Comparison of ENCODE assay signal across 13 cellular contexts in the genomic region with DNA sequence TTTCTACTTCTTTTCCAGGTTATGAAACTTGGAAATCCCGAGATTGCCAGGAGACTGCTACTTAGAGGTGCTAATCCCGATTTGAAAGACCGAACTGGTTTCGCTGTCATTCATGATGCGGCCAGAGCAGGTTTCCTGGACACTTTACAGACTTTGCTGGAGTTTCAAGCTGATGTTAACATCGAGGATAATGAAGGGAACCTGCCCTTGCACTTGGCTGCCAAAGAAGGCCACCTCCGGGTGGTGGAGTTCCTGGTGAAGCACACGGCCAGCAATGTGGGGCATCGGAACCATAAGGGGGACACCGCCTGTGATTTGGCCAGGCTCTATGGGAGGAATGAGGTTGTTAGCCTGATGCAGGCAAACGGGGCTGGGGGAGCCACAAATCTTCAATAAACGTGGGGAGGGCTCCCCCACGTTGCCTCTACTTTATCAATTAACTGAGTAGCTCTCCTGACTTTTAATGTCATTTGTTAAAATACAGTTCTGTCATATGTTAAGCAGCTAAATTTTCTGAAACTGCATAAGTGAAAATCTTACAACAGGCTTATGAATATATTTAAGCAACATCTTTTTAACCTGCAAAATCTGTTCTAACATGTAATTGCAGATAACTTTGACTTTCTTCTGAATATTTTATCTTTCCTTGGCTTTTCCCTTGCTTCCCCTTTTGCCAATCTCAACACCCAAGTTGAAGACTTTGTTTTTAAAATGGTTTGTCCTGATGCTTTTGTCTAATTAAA. TPM values are rescaled to one million over a fixed set of nuclear protein-coding genes. Genes with fewer than 3 reads are reported as not detected.
DNase-seq lines count a peak whose midpoint lies in the region; TF ChIP-seq lines count a peak whose summit lies in the region.
"Had no signal": no experiment of that assay in that cellular context is flagged by ENCODE, and none has a peak within 500 bp of the region (broad histone marks: within the 10 kb centered on the region; RNA-seq: fewer than 3 reads in every experiment).

No MANE protein-coding gene starts in this region.

- H3K9ac ChIP-seq in mesenchymal stem cell (ENCODE audit: low read length) = peak overlapping the region; percentile 89

- H3K36me3 ChIP-seq in mesenchymal stem cell (ENCODE audit: control insufficient read depth in 1 of 2, insufficient read depth in 2 of 2, low read depth in 1 of 2, low read length in 2 of 2) = no peaks in the 10 kb centered on the region

- H3K14ac ChIP-seq in mesenchymal stem cell (ENCODE audit: low read length in 2 of 2) = no peak overlapping the region

- no peak for TF ChIP-seq CTCF in Calu3 (IDR thresholded peaks at IDR 0.05; ENCODE audit: unreplicated experiment)
- no peak for TF ChIP-seq CTCF in RWPE1 (conservative IDR thresholded peaks at IDR 0.05; ENCODE audit: low read depth)

- H2AFZ ChIP-seq in mesenchymal stem cell (ENCODE audit: low read depth, low read length) = no peak overlapping the region

- no peaks in the 10 kb centered on the region for H3K9me3 ChIP-seq in mesenchymal stem cell (ENCODE audit: control insufficient read depth, low read length)
- H3K9me3 ChIP-seq: testis had no signal

- H3K27ac Mint-ChIP-seq in Calu3 (ENCODE audit: unreplicated experiment) = peak overlapping the region; percentile 90
- H3K27ac Mint-ChIP-seq: CD8-positive, alpha-beta T cell had no signal

- H4K91ac ChIP-seq in mesenchymal stem cell (ENCODE audit: low read length) = no peak overlapping the region

- no peak overlapping the region for H2BK120ac ChIP-seq in mesenchymal stem cell (ENCODE audit: low read depth, low read length)

- 31% methylated on average over 10 of the region's 13 CpGs for WGBS in mesenchymal stem cell

- H3K4me1 Mint-ChIP-seq in Calu3 (ENCODE audit: low read depth, unreplicated experiment) = peaks cover 22% of the 10 kb centered on the region

- H2BK5ac ChIP-seq in mesenchymal stem cell (ENCODE audit: low read depth, low read length, poor library complexity, severe bottlenecking) = no peak overlapping the region

- no peaks in the 10 kb centered on the region for H3K27me3 Mint-ChIP-seq in Calu3 (ENCODE audit: unreplicated experiment)

- no peak overlapping the region for H3K18ac ChIP-seq in mesenchymal stem cell (ENCODE audit: low read depth in 1 of 2, low read length in 2 of 2)

- intact Hi-C loops in Calu3 (cut with micrococcal nuclease; ENCODE audit: unreplicated experiment) = no loop called here

- POLR2A ChIA-PET in RWPE1 (lab: Yijun Ruan, JAX; ENCODE audit: low non-redundant PET) = no interaction called here

- no peak overlapping the region for H3K4me3 ChIP-seq in mesenchymal stem cell (ENCODE audit: insufficient read depth in 1 of 2, low read depth in 1 of 2, low read length in 2 of 2)
- H3K4me3 ChIP-seq: testis had no signal

- H3K79me1 ChIP-seq in mesenchymal stem cell (replicated peaks; ENCODE audit: low read length, poor library complexity, severe bottlenecking) = peaks cover 3% of the 10 kb centered on the region

- no peak overlapping the region for H3K4me2 ChIP-seq in mesenchymal stem cell (ENCODE audit: low read length, poor library complexity, severe bottlenecking)

- peak overlapping the region; percentile 87 for H3K4me3 Mint-ChIP-seq in Calu3 (ENCODE audit: low read depth, unreplicated experiment)
- H3K4me3 Mint-ChIP-seq: CD8-positive, alpha-beta T cell had no signal

- peak overlapping the region; percentile 53 for H4K8ac ChIP-seq in mesenchymal stem cell (ENCODE audit: low read length)

- BruUV-seq in Calu3 (replicated peaks; lab: Mats Ljungman, UMichigan) = no TSS peak

- H2BK12ac ChIP-seq in mesenchymal stem cell (ENCODE audit: low read length in 2 of 2) = no peak overlapping the region

- DNase-seq in Calu3 = peak; percentile 33
- DNase-seq in HT1080 (ENCODE audit: low read depth) = peak; percentile 59
- DNase-seq in RWPE1 (ENCODE audit: low spot score) = no peak
- peak; percentile 33 for DNase-seq in mesenchymal stem cell
- no peak for DNase-seq in SHP77 treated with DMSO at 0.1 percent for 48 hours (lab: John Stamatoyannopoulos, UW)
- DNase-seq in NK-92 treated with Interleukin-12 subunit alpha and Interleukin-12 subunit beta, amount 100 ng/mL, for 24 hours (lab: John Stamatoyannopoulos, UW) = no peak
- DNase-seq in CD1c-positive myeloid dendritic cell (ENCODE audit: extremely low spot score) = no peak
- no peak for DNase-seq in NCI-H187 treated with DMSO at 0.1 percent for 48 hours (lab: John Stamatoyannopoulos, UW)
- DNase-seq: CD8-positive, alpha-beta T cell; NCI-H1930; stimulated activated CD4-positive, alpha-beta T cell treated with anti-CD3 and anti-CD28 coated beads, Interleukin-2, amount 100 ng/mL, for 48 hours; testis had no signal

- H3K27ac ChIP-seq in RWPE1 (peak overlapping the region; percentile 48), mesenchymal stem cell (ENCODE audit: low read length, poor library complexity, severe bottlenecking) (no peak overlapping the region)
- H3K27ac ChIP-seq: epithelial cell of prostate had no signal

- no peak overlapping the region for H3K23ac ChIP-seq in mesenchymal stem cell (ENCODE audit: low read length in 2 of 2)

- H3K36me3 Mint-ChIP-seq in Calu3 (ENCODE audit: insufficient read depth, unreplicated experiment) = peaks cover 85% of the 10 kb centered on the region

- CTCF ChIA-PET in Calu3 (lab: Charles Lee) (no interaction called here), RWPE1 (lab: Yijun Ruan, JAX) (interaction anchor here (0.6 kb wide), 1 partner anchor 115 kb away, joined by 3 read pairs; no protein-coding TSS in a partner anchor)

- H3K4me1 ChIP-seq in mesenchymal stem cell (ENCODE audit: control insufficient read depth, insufficient read depth, low read depth, low read length) = peaks cover 12% of the 10 kb centered on the region
- H3K4me1 ChIP-seq: testis had no signal

- H2BK15ac ChIP-seq in mesenchymal stem cell (ENCODE audit: low read depth, poor library complexity, severe bottlenecking) = no peak overlapping the region

- no peaks in the 10 kb centered on the region for H3K9me3 Mint-ChIP-seq in Calu3 (ENCODE audit: low read depth, unreplicated experiment)
- H3K9me3 Mint-ChIP-seq: CD8-positive, alpha-beta T cell had no signal

- H2AK5ac ChIP-seq in mesenchymal stem cell (ENCODE audit: low read length, severe bottlenecking) = no peak overlapping the region

- H3K4ac ChIP-seq in mesenchymal stem cell (ENCODE audit: low read depth in 1 of 2, low read length in 2 of 2) = no peak overlapping the region

- H3K27me3 ChIP-seq in mesenchymal stem cell (ENCODE audit: control insufficient read depth in 1 of 2, insufficient read depth in 1 of 2, low read length in 2 of 2) = peaks cover 0 to 15% of the 10 kb centered on the region in 2 experiments
- H3K27me3 ChIP-seq: testis had no signal

RNA-seq across cellular contexts. Expression of a gene that starts 4.0 kb away (rescaled TPM):
- 36.8 and 40.2 TPM in 2 replicates for total RNA-seq in Calu3 (2022)
- total RNA-seq in HT1080 (2014; rRNA removed; shearing (Covaris generic)) = 42.9 and 50.4 TPM in 2 replicates
- polyA plus RNA-seq in HT1080 (2015; cell fraction: cytosol; rRNA removed) = 30.2 and 33.6 TPM in 2 replicates
- polyA plus RNA-seq in HT1080 (2015; cell fraction: nucleus; rRNA removed) = 19.9 and 20.3 TPM in 2 replicates
- 2.0 TPM for polyA plus RNA-seq in mesenchymal stem cell (2013, experiment 1 of 2)
- 2.1 TPM for polyA plus RNA-seq in mesenchymal stem cell (2013, experiment 2 of 2)

RNA-seq across cellular contexts. Expression of a gene that starts 14.0 kb away (rescaled TPM):
- 94.8 and 104 TPM in 2 replicates for total RNA-seq in Calu3 (2022)
- total RNA-seq in HT1080 (2014; rRNA removed; shearing (Covaris generic)) = 60.4 and 61.0 TPM in 2 replicates
- 71.5 and 106 TPM in 2 replicates for polyA plus RNA-seq in HT1080 (2015; cell fraction: cytosol; rRNA removed)
- 60.0 and 69.7 TPM in 2 replicates for polyA plus RNA-seq in HT1080 (2015; cell fraction: nucleus; rRNA removed)
- 19.1 TPM for polyA plus RNA-seq in mesenchymal stem cell (2013, experiment 1 of 2)
- polyA plus RNA-seq in mesenchymal stem cell (2013, experiment 2 of 2) = 19.9 TPM

Comparison
In these comparisons a context has a peak if more than half of its experiments do, and no peak if none do; other contexts are left out.
1. DNase-seq: peak in Calu3 (single experiment), HT1080 (single experiment) and mesenchymal stem cell (single experiment); none in RWPE1 (single experiment), SHP77 treated with DMSO at 0.1 percent for 48 hours (single experiment), NK-92 treated with Interleukin-12 subunit alpha and Interleukin-12 subunit beta, amount 100 ng/mL, for 24 hours (single experiment), CD1c-positive myeloid dendritic cell (single experiment) and NCI-H187 treated with DMSO at 0.1 percent for 48 hours (single experiment).